ENCODE assay signal across 1 cellular context in genomic region chr4:18566970-18567799, GRCh38.
A peak's percentile ranks its signal among the peaks of the same experiment; 100 is the strongest.
TF ChIP-seq lines count a peak whose summit lies in the region.

No MANE protein-coding gene starts in this region.

TF ChIP-seq in HepG2, 621 proteins besides CTCF, POLR2A, EP300 and RAD21 (continued from another document and continues in another):
- no peak for TF ChIP-seq ARID4A (CRISPR knock-in tag; IDR thresholded peaks at IDR 0.05; ENCODE audit: borderline replicate concordance)
- no peak for TF ChIP-seq LRRFIP1 (CRISPR knock-in tag; conservative IDR thresholded peaks at IDR 0.05)
- TF ChIP-seq ZSCAN30 (CRISPR knock-in tag; IDR thresholded peaks at IDR 0.05): no peak
- no peak for TF ChIP-seq ZNF460 (CRISPR knock-in tag; IDR thresholded peaks at IDR 0.05; ENCODE audit: borderline replicate concordance)
- 0 out of 2 replicates have a peak, but pooled peaks have one; percentile 50 for TF ChIP-seq SOX13 (IDR thresholded peaks at IDR 0.05)
- TF ChIP-seq SOX13 (CRISPR knock-in tag; conservative IDR thresholded peaks at IDR 0.05 in 1 of 2, IDR thresholded peaks at IDR 0.05 in 1 of 2): peak in 1 of 2 experiments; percentile 93; a peak in 2 of 4 replicates
- peak; percentile 89; the same call in 1 of the 2 replicates for TF ChIP-seq AHDC1 (CRISPR knock-in tag; IDR thresholded peaks at IDR 0.05; ENCODE audit: borderline replicate concordance)
- TF ChIP-seq SRY (CRISPR knock-in tag; IDR thresholded peaks at IDR 0.05): no peak
- TF ChIP-seq TOPORS (CRISPR knock-in tag; IDR thresholded peaks at IDR 0.05): 0 out of 2 replicates have a peak, but pooled peaks have one; percentile 42
- TF ChIP-seq SNAI1 (CRISPR knock-in tag; IDR thresholded peaks at IDR 0.05; ENCODE audit: borderline replicate concordance): no peak
- no peak for TF ChIP-seq BORCS8-MEF2B (CRISPR knock-in tag; IDR thresholded peaks at IDR 0.05)
- no peak; the same call in 1 of the 2 replicates for TF ChIP-seq ZMYM3 (CRISPR knock-in tag; IDR thresholded peaks at IDR 0.05)
- no peak for TF ChIP-seq ZNF256 (CRISPR knock-in tag; conservative IDR thresholded peaks at IDR 0.05)
- peak; percentile 65; the same call in 1 of the 2 replicates for TF ChIP-seq HOXD1 (CRISPR knock-in tag; IDR thresholded peaks at IDR 0.05)
- TF ChIP-seq EZH2 (conservative IDR thresholded peaks at IDR 0.05; ENCODE audit: low read depth, low read length): no peak
- TF ChIP-seq ZKSCAN5 (CRISPR knock-in tag; IDR thresholded peaks at IDR 0.05): no peak
- TF ChIP-seq TGIF2 (CRISPR knock-in tag; IDR thresholded peaks at IDR 0.05): no peak
- no peak for TF ChIP-seq HIVEP1 (CRISPR knock-in tag; IDR thresholded peaks at IDR 0.05)
- no peak for TF ChIP-seq ZBTB39 (CRISPR knock-in tag; IDR thresholded peaks at IDR 0.05)
- no peak for TF ChIP-seq SNAPC4 (CRISPR knock-in tag; IDR thresholded peaks at IDR 0.05)
- TF ChIP-seq NFE2L2 (IDR thresholded peaks at IDR 0.05; ENCODE audit: low read length): no peak
- no peak for TF ChIP-seq SNAPC2 (CRISPR knock-in tag; IDR thresholded peaks at IDR 0.05)
- TF ChIP-seq ZMAT3 (CRISPR knock-in tag; conservative IDR thresholded peaks at IDR 0.05): no peak
- no peak for TF ChIP-seq ZKSCAN1 (IDR thresholded peaks at IDR 0.05; ENCODE audit: low read length)
- no peak for TF ChIP-seq AKAP8 (CRISPR knock-in tag; IDR thresholded peaks at IDR 0.05)
- TF ChIP-seq ONECUT2 (CRISPR knock-in tag; IDR thresholded peaks at IDR 0.05): peak; percentile 57
- TF ChIP-seq ZNF766 (CRISPR knock-in tag; IDR thresholded peaks at IDR 0.05; ENCODE audit: borderline replicate concordance): no peak
- peak; percentile 83 for TF ChIP-seq PPARG (CRISPR knock-in tag; conservative IDR thresholded peaks at IDR 0.05)
- TF ChIP-seq LCORL (IDR thresholded peaks at IDR 0.05): no peak
- TF ChIP-seq LCORL (CRISPR knock-in tag; IDR thresholded peaks at IDR 0.05): peak; percentile 39; the same call in 1 of the 2 replicates
- no peak for TF ChIP-seq AFF4 (CRISPR knock-in tag; IDR thresholded peaks at IDR 0.05)
- TF ChIP-seq NR2C2 (CRISPR knock-in tag; IDR thresholded peaks at IDR 0.05; ENCODE audit: borderline replicate concordance): peak; percentile 51; the same call in 1 of the 2 replicates
